Comparison of ENCODE assay signal across 21 cellular contexts in genomic region chr14:100719976-100720520, GRCh38. TPM values are rescaled to one million over a fixed set of nuclear protein-coding genes. Genes with fewer than 3 reads are reported as not detected.
"Had no signal": no experiment of that assay in that cellular context is flagged by ENCODE, and none has a peak within 500 bp of the region (broad histone marks: within the 10 kb centered on the region; RNA-seq: fewer than 3 reads in every experiment).

No MANE protein-coding gene starts in this region.

- H3K4me3 ChIP-seq: SJSA1, SK-N-MC had no signal

- H3K36me3 ChIP-seq: SJSA1 had no signal

- DNase-seq: KBM-7, MV-4-11, NCI-H1048, NCI-H1105, NCI-H1436, NCI-H1694 treated with DMSO at 0.1 percent for 48 hours, NCI-H1930, NCI-H2081, NCI-H2107, NCI-H2227 treated with DMSO at 0.1 percent for 48 hours, NCI-H526 treated with DMSO at 0.1 percent for 48 hours, NCI-H774, Right ventricle myocardium superior, RPMI8226, SIG-M5 had no signal

- H3K27ac ChIP-seq: SJSA1, SK-N-MC had no signal

- H3K4me1 ChIP-seq: SJSA1 had no signal

- H3K9me3 ChIP-seq: SJSA1 had no signal

RNA-seq across cellular contexts. Expression of gene DLK1, which starts 6.6 kb away (rescaled TPM):
- total RNA-seq: HT-29, LHCN-M2, MCF 10A, NCI-H460, SJSA1 had no signal
